In the genomic region with DNA sequence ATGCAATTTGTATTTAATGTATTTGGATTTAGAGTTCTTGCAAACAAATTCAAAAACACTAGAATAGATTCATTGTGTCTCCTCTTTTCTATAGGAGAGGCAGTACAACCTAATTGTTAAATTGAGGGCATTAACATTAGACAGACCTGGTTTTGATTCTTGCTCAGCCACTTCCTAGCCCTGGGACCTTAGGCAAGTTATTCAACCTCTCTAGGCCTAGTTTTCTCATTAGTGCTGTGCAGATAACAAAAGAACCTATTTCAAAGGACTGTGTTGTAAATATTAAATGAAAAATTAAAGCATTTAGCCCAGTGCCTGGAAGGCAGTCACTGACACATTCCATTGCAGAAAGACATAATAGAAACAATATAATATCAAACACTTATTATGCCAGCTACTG, we compare ENCODE assay signal across 7 cellular contexts.
"Had no signal": no experiment of that assay in that cellular context is flagged by ENCODE, and none has a peak within 500 bp of the region (broad histone marks: within the 10 kb centered on the region; RNA-seq: fewer than 3 reads in every experiment).

No MANE protein-coding gene starts in this region.

- H3K27ac ChIP-seq: GM23248 had no signal

- H3K4me3 Mint-ChIP-seq: GM23338, H9, HFFc6 had no signal

- H3K4me1 Mint-ChIP-seq: GM23338 had no signal

- H3K9me3 Mint-ChIP-seq: GM23338, H9, HFFc6 had no signal

- ATAC-seq: HCT116 had no signal

- H3K4me3 ChIP-seq: GM23248, GM23338 had no signal

- DNase-seq: GM23248, GOT3, HCEC 1CT, HFFc6 had no signal

- H3K9ac ChIP-seq: GM23248 had no signal

- H3K27ac Mint-ChIP-seq: GM23338, H9, HFFc6 had no signal

- H2AFZ ChIP-seq: GM23248, GM23338 had no signal

- H3K4me2 ChIP-seq: GM23338 had no signal
